33 cellular contexts compared by ENCODE assay signal in genomic region chr5:91180506-91180905, GRCh38.
"Had no signal": no experiment of that assay in that cellular context is flagged by ENCODE, and none has a peak within 500 bp of the region (broad histone marks: within the 10 kb centered on the region; RNA-seq: fewer than 3 reads in every experiment).

No MANE protein-coding gene starts in this region.

- DNase-seq: activated B cell treated with CpG ODN at 0.5 μM for 24 hours; activated CD4-positive, alpha-beta memory T cell treated with anti-CD3 and anti-CD28 coated beads for 36 hours; activated CD4-positive, alpha-beta T cell treated with anti-CD3 and anti-CD28 coated beads for 36 hours; activated CD4-positive, CD25-positive, alpha-beta regulatory T cell treated with anti-CD3 and anti-CD28 coated beads, Interleukin-2, amount 50 U/mL, for 72 hours; activated CD8-positive, alpha-beta memory T cell treated with anti-CD3 and anti-CD28 coated beads, Interleukin-2, amount 10 ng/mL, durations not matched to agents 7 days and 5 days; activated CD8-positive, alpha-beta memory T cell treated with anti-CD3 and anti-CD28 coated beads, Interleukin-2, amount 50 U/mL, for 4 hours; activated CD8-positive, alpha-beta T cell treated with anti-CD3 and anti-CD28 coated beads, Interleukin-2, amount 10 ng/mL, durations not matched to agents 7 days and 5 days; activated gamma-delta T cell; activated naive CD4-positive, alpha-beta T cell; activated naive CD4-positive, alpha-beta T cell treated with anti-CD3 and anti-CD28 coated beads, Interleukin-2, amount 10 ng/mL, durations not matched to agents 7 days and 5 days; activated naive CD8-positive, alpha-beta T cell treated with anti-CD3 and anti-CD28 coated beads, Interleukin-2, amount 10 ng/mL, durations not matched to agents 7 days and 5 days; activated T-cell treated with anti-CD3 and anti-CD28 coated beads, Interleukin-2, amount 50 U/mL, for 1 hour; activated T-cell treated with anti-CD3 and anti-CD28 coated beads, Interleukin-2, amount 50 U/mL, for 48 hours; brain microvascular endothelial cell; dorsolateral prefrontal cortex; effector memory CD4-positive, alpha-beta T cell; endodermal cell; foreskin keratinocyte; gastrocnemius medialis; glutamatergic neuron; T-helper 1 cell; T-helper 17 cell; T1000; WERI-Rb-1 had no signal

- ATAC-seq: activated CD4-positive, alpha-beta T cell treated with anti-CD3 and anti-CD28 coated beads for 36 hours; activated CD8-positive, alpha-beta memory T cell treated with anti-CD3 and anti-CD28 coated beads, Interleukin-2, amount 10 ng/mL, durations not matched to agents 7 days and 5 days; activated CD8-positive, alpha-beta T cell treated with anti-CD3 and anti-CD28 coated beads, Interleukin-2, amount 10 ng/mL, durations not matched to agents 7 days and 5 days; activated naive CD4-positive, alpha-beta T cell treated with anti-CD3 and anti-CD28 coated beads, Interleukin-2, amount 50 U/mL, for 72 hours; foreskin keratinocyte; gastrocnemius medialis; T-helper 17 cell had no signal

- H3K4me3 ChIP-seq: coronary artery, dorsolateral prefrontal cortex, esophagus muscularis mucosa, gastrocnemius medialis had no signal

- H3K27me3 Mint-ChIP-seq: activated B cell treated with CpG ODN at 0.5 μM for 24 hours; dendritic cell treated with granulocyte-macrophage colony-stimulating factor and Interleukin-4, amounts not matched to agents 40 ng/mL and 50 ng/mL, for 4 days had no signal

- H3K4me1 Mint-ChIP-seq: central memory CD8-positive, alpha-beta T cell had no signal

- H3K36me3 Mint-ChIP-seq: activated CD4-positive, alpha-beta memory T cell treated with anti-CD3 and anti-CD28 coated beads for 36 hours; activated naive CD4-positive, alpha-beta T cell treated with anti-CD3 and anti-CD28 coated beads, Interleukin-2, amount 10 ng/mL, durations not matched to agents 7 days and 5 days; activated naive CD4-positive, alpha-beta T cell treated with anti-CD3 and anti-CD28 coated beads, Interleukin-2, amount 50 U/mL, for 72 hours had no signal

- H3K4me3 Mint-ChIP-seq: activated B cell treated with CpG ODN at 0.5 μM for 24 hours; activated CD4-positive, alpha-beta memory T cell treated with anti-CD3 and anti-CD28 coated beads for 36 hours; activated CD4-positive, alpha-beta T cell treated with anti-CD3 and anti-CD28 coated beads for 36 hours; activated CD4-positive, alpha-beta T cell treated with anti-CD3 and anti-CD28 coated beads, Interleukin-2, amount 10 ng/mL, durations not matched to agents 24 days and 14 days; activated CD8-positive, alpha-beta memory T cell treated with anti-CD3 and anti-CD28 coated beads, Interleukin-2, amount 10 ng/mL, durations not matched to agents 7 days and 5 days; activated CD8-positive, alpha-beta T cell treated with anti-CD3 and anti-CD28 coated beads, Interleukin-2, amount 10 ng/mL, durations not matched to agents 7 days and 5 days; activated naive CD4-positive, alpha-beta T cell treated with anti-CD3 and anti-CD28 coated beads, Interleukin-2, amount 10 ng/mL, durations not matched to agents 7 days and 5 days; activated naive CD8-positive, alpha-beta T cell treated with anti-CD3 and anti-CD28 coated beads, Interleukin-2, amount 10 ng/mL, durations not matched to agents 7 days and 5 days; central memory CD8-positive, alpha-beta T cell; dendritic cell treated with granulocyte-macrophage colony-stimulating factor and Interleukin-4, amounts not matched to agents 40 ng/mL and 50 ng/mL, for 4 days; endodermal cell; T-helper 17 cell; T-helper 2 cell treated with Interferon-gamma antibody and Interleukin-4, amounts not matched to agents 5 μg/mL and 100 μg/mL, for 36 hours had no signal

- H3K27me3 ChIP-seq: brain microvascular endothelial cell, esophagus muscularis mucosa, foreskin keratinocyte, gastrocnemius medialis had no signal

- H3K9me3 Mint-ChIP-seq: activated B cell treated with CpG ODN at 0.5 μM for 24 hours; activated naive CD4-positive, alpha-beta T cell treated with anti-CD3 and anti-CD28 coated beads, Interleukin-2, amount 10 ng/mL, durations not matched to agents 7 days and 5 days; activated naive CD4-positive, alpha-beta T cell treated with anti-CD3 and anti-CD28 coated beads, Interleukin-2, amount 50 U/mL, for 72 hours; activated naive CD8-positive, alpha-beta T cell treated with anti-CD3 and anti-CD28 coated beads, Interleukin-2, amount 10 ng/mL, durations not matched to agents 7 days and 5 days; central memory CD8-positive, alpha-beta T cell; dendritic cell treated with granulocyte-macrophage colony-stimulating factor and Interleukin-4, amounts not matched to agents 40 ng/mL and 50 ng/mL, for 4 days; endodermal cell; T-helper 2 cell treated with Interferon-gamma antibody and Interleukin-4, amounts not matched to agents 5 μg/mL and 100 μg/mL, for 36 hours had no signal

- H3K27ac Mint-ChIP-seq: activated B cell treated with CpG ODN at 0.5 μM for 24 hours; activated CD4-positive, alpha-beta memory T cell treated with anti-CD3 and anti-CD28 coated beads for 36 hours; activated CD4-positive, alpha-beta T cell treated with anti-CD3 and anti-CD28 coated beads for 36 hours; activated CD4-positive, alpha-beta T cell treated with anti-CD3 and anti-CD28 coated beads, Interleukin-2, amount 10 ng/mL, durations not matched to agents 24 days and 14 days; activated CD8-positive, alpha-beta memory T cell treated with anti-CD3 and anti-CD28 coated beads, Interleukin-2, amount 10 ng/mL, durations not matched to agents 7 days and 5 days; activated CD8-positive, alpha-beta T cell treated with anti-CD3 and anti-CD28 coated beads, Interleukin-2, amount 10 ng/mL, durations not matched to agents 7 days and 5 days; activated naive CD4-positive, alpha-beta T cell treated with anti-CD3 and anti-CD28 coated beads, Interleukin-2, amount 10 ng/mL, durations not matched to agents 7 days and 5 days; activated naive CD4-positive, alpha-beta T cell treated with anti-CD3 and anti-CD28 coated beads, Interleukin-2, amount 50 U/mL, for 72 hours; activated naive CD8-positive, alpha-beta T cell treated with anti-CD3 and anti-CD28 coated beads, Interleukin-2, amount 10 ng/mL, durations not matched to agents 7 days and 5 days; endodermal cell; T-helper 17 cell; T-helper 2 cell treated with Interferon-gamma antibody and Interleukin-4, amounts not matched to agents 5 μg/mL and 100 μg/mL, for 36 hours had no signal

- FAIRE-seq: astrocyte, bronchial epithelial cell had no signal

- H3K36me3 ChIP-seq: brain microvascular endothelial cell, esophagus muscularis mucosa, gastrocnemius medialis, WERI-Rb-1 had no signal

- H3K27ac ChIP-seq: brain microvascular endothelial cell, coronary artery, dorsolateral prefrontal cortex, esophagus muscularis mucosa, foreskin keratinocyte, gastrocnemius medialis, WERI-Rb-1 had no signal

- H3K9me3 ChIP-seq: esophagus muscularis mucosa, gastrocnemius medialis had no signal

- H3K4me1 ChIP-seq: foreskin keratinocyte had no signal
